In genomic region chr5:54807421-54807820, GRCh38 we compare ENCODE assay signal across 11 cellular contexts.
DNase-seq lines count a peak whose midpoint lies in the region; ATAC-seq, FAIRE-seq and TF ChIP-seq lines count a peak whose summit lies in the region.
"Had no signal": no experiment of that assay in that cellular context is flagged by ENCODE, and none has a peak within 500 bp of the region (broad histone marks: within the 10 kb centered on the region; RNA-seq: fewer than 3 reads in every experiment).

No MANE protein-coding gene starts in this region.

- H4K20me1 ChIP-seq in H9 (ENCODE audit: control insufficient read depth, insufficient read depth, insufficient read length), result no peaks in the 10 kb centered on the region

- H3K27ac Mint-ChIP-seq in Calu3 (ENCODE audit: unreplicated experiment), result peak overlapping the region; percentile 86
- H3K27ac Mint-ChIP-seq in nephron, result peak overlapping the region in 2 of 3 experiments; percentile 13 to 21
- no peak overlapping the region for H3K27ac Mint-ChIP-seq in H9
- H3K27ac Mint-ChIP-seq in T-helper 2 cell treated with Interferon-gamma antibody and Interleukin-4, amounts not matched to agents 5 μg/mL and 100 μg/mL, for 36 hours, result no peak overlapping the region
- H3K27ac Mint-ChIP-seq: CD8-positive, alpha-beta T cell had no signal

- DNase-seq in Calu3 (no peak), RCC 7860 (ENCODE audit: low spot score) (peak; percentile 75), H9 (no peak), NCI-H2227 treated with DMSO at 0.1 percent for 48 hours (lab: John Stamatoyannopoulos, UW) (no peak), GDM1 (lab: John Stamatoyannopoulos, UW) (no peak)
- DNase-seq in T-helper 2 cell treated with Interferon-gamma antibody and Interleukin-4, amounts not matched to agents 5 μg/mL and 100 μg/mL, for 36 hours (ENCODE audit: low spot score), result no peak
- DNase-seq: CD8-positive, alpha-beta T cell; NCI-H526 had no signal

- H4K91ac ChIP-seq in H9 (ENCODE audit: insufficient read length, low read depth, low read length), result no peak overlapping the region

- H3K4me2 ChIP-seq in H9 (ENCODE audit: insufficient read depth, insufficient read length, low read length), result no peak overlapping the region

- no peak overlapping the region for H3K56ac ChIP-seq in H9 (ENCODE audit: insufficient read length, low read depth, low read length)

- no peak overlapping the region for H3K9ac ChIP-seq in H9 (ENCODE audit: extremely low read depth, insufficient read length, low read length)

- H3K4me3 Mint-ChIP-seq in Calu3 (ENCODE audit: low read depth, unreplicated experiment) (no peak overlapping the region), nephron (no peak overlapping the region), H9 (no peak overlapping the region)
- no peak overlapping the region for H3K4me3 Mint-ChIP-seq in T-helper 2 cell treated with Interferon-gamma antibody and Interleukin-4, amounts not matched to agents 5 μg/mL and 100 μg/mL, for 36 hours
- H3K4me3 Mint-ChIP-seq: CD8-positive, alpha-beta T cell; central memory CD8-positive, alpha-beta T cell had no signal

- H3K14ac ChIP-seq in H9 (ENCODE audit: insufficient read depth, low read length), result no peak overlapping the region

- H3K9me3 Mint-ChIP-seq in Calu3 (ENCODE audit: low read depth, unreplicated experiment) (peaks cover 6% of the 10 kb centered on the region), nephron (peaks cover 18% of the 10 kb centered on the region), H9 (peaks cover 23 to 33% of the 10 kb centered on the region in 2 experiments)
- peaks cover 4% of the 10 kb centered on the region for H3K9me3 Mint-ChIP-seq in T-helper 2 cell treated with Interferon-gamma antibody and Interleukin-4, amounts not matched to agents 5 μg/mL and 100 μg/mL, for 36 hours
- H3K9me3 Mint-ChIP-seq: CD8-positive, alpha-beta T cell; central memory CD8-positive, alpha-beta T cell had no signal

- no peak overlapping the region for H2BK15ac ChIP-seq in H9 (ENCODE audit: low read depth, low read length)

- no peak overlapping the region for H4K5ac ChIP-seq in H9 (ENCODE audit: insufficient read length, low read depth, low read length)

- no peak overlapping the region for H3K18ac ChIP-seq in H9 (ENCODE audit: insufficient read length, low read depth, low read length)

- no peak overlapping the region for H2BK20ac ChIP-seq in H9 (ENCODE audit: low read depth, low read length, poor library complexity, severe bottlenecking)

- H2BK120ac ChIP-seq in H9 (ENCODE audit: low read depth, low read length, poor library complexity, severe bottlenecking), result no peak overlapping the region

- H2AFZ ChIP-seq in H9 (ENCODE audit: low read length), result no peak overlapping the region

- no peak overlapping the region for H2BK5ac ChIP-seq in H9 (ENCODE audit: insufficient read length, low read length)

- no CpG with 5 or more reads among the region's 1 CpG for WGBS in H9 (ENCODE audit: extremely low coverage, insufficient read length, low lambda C conversion rate)

- no peaks in the 10 kb centered on the region for H3K27me3 ChIP-seq in H9 (ENCODE audit: insufficient read depth, low read length)

- H3K4me1 Mint-ChIP-seq in Calu3 (ENCODE audit: low read depth, unreplicated experiment), result peaks cover 15% of the 10 kb centered on the region
- H3K4me1 Mint-ChIP-seq in nephron, result peaks cover 18% of the 10 kb centered on the region
- peaks cover 3 to 6% of the 10 kb centered on the region in 2 experiments; a peak in 3 of 4 replicates for H3K4me1 Mint-ChIP-seq in H9
- H3K4me1 Mint-ChIP-seq in T-helper 2 cell treated with Interferon-gamma antibody and Interleukin-4, amounts not matched to agents 5 μg/mL and 100 μg/mL, for 36 hours (ENCODE audit: low read depth), result no peaks in the 10 kb centered on the region
- H3K4me1 Mint-ChIP-seq: central memory CD8-positive, alpha-beta T cell had no signal

- CTCF ChIA-PET in Calu3 (lab: Charles Lee), result interaction anchor here (0.5 to 0.7 kb wide), 3 partner anchors 282 to 497 kb away, joined by 3 read pairs; no protein-coding TSS in a partner anchor

- H3K23ac ChIP-seq in H9 (ENCODE audit: insufficient read length, low read depth, low read length), result no peak overlapping the region

- H3K4ac ChIP-seq in H9 (ENCODE audit: low read depth, low read length), result no peak overlapping the region

- FAIRE-seq in RCC 7860 (lab: Jason Lieb, UNC), result no peak

- H3K27me3 Mint-ChIP-seq in Calu3 (ENCODE audit: unreplicated experiment), result no peaks in the 10 kb centered on the region
- H3K27me3 Mint-ChIP-seq in nephron (ENCODE audit: low read depth), result no peaks in the 10 kb centered on the region
- H3K27me3 Mint-ChIP-seq in H9 (ENCODE audit: low read depth), result 0 out of 2 replicates have a peak, but pooled peaks cover 3% of the 10 kb centered on the region
- H3K27me3 Mint-ChIP-seq in T-helper 2 cell treated with Interferon-gamma antibody and Interleukin-4, amounts not matched to agents 5 μg/mL and 100 μg/mL, for 36 hours (ENCODE audit: low read depth), result peaks cover 2% of the 10 kb centered on the region
- H3K27me3 Mint-ChIP-seq: central memory CD8-positive, alpha-beta T cell had no signal

- intact Hi-C loops in Calu3 (cut with micrococcal nuclease; ENCODE audit: unreplicated experiment), result loop anchor here (1.0 to 5.0 kb wide), 2 partner anchors 28 to 105 kb away; no protein-coding TSS in a partner anchor

- no peaks in the 10 kb centered on the region; the same call in 1 of the 2 replicates for H3K4me1 ChIP-seq in H9 (ENCODE audit: insufficient read depth, low read length)

- no peaks in the 10 kb centered on the region for H3K79me2 ChIP-seq in H9 (ENCODE audit: insufficient read depth, low read length)

- H3T11ph ChIP-seq in H9 (ENCODE audit: low read length), result no peak overlapping the region

- H2BK12ac ChIP-seq in H9 (ENCODE audit: insufficient read length, low read depth, low read length), result no peak overlapping the region

- H3K36me3 Mint-ChIP-seq in Calu3 (ENCODE audit: insufficient read depth, unreplicated experiment) (no peaks in the 10 kb centered on the region), nephron (ENCODE audit: low read depth) (no peaks in the 10 kb centered on the region), H9 (ENCODE audit: insufficient read depth in 1 of 3, low read depth in 3 of 3) (peaks cover 10 to 23% (median 21%) of the 10 kb centered on the region in 3 experiments)
- peaks cover 2% of the 10 kb centered on the region for H3K36me3 Mint-ChIP-seq in T-helper 2 cell treated with Interferon-gamma antibody and Interleukin-4, amounts not matched to agents 5 μg/mL and 100 μg/mL, for 36 hours (ENCODE audit: low read depth)
- H3K36me3 Mint-ChIP-seq: CD8-positive, alpha-beta T cell had no signal

- H3K27ac ChIP-seq in H9 (ENCODE audit: insufficient read length, low read depth, low read length), result no peak overlapping the region

- peak; percentile 76 for ATAC-seq in esophagus mucosa
- ATAC-seq: CD8-positive, alpha-beta T cell had no signal

- H4K8ac ChIP-seq in H9 (replicated peaks; ENCODE audit: insufficient read length, low read depth, low read length), result no peak overlapping the region

- H3K79me1 ChIP-seq in H9 (ENCODE audit: insufficient read depth, low read depth, low read length, poor library complexity, severe bottlenecking), result no peaks in the 10 kb centered on the region

- H3K23me2 ChIP-seq in H9 (ENCODE audit: insufficient read length, low read depth, low read length, poor library complexity, severe bottlenecking), result peaks cover 3% of the 10 kb centered on the region

- no TSS peak for BruUV-seq in Calu3 (replicated peaks; lab: Mats Ljungman, UMichigan)

- no peak for TF ChIP-seq CTCF in Calu3 (IDR thresholded peaks at IDR 0.05; ENCODE audit: unreplicated experiment)
- TF ChIP-seq CTCF in nephron (IDR thresholded peaks at IDR 0.05; ENCODE audit: unreplicated experiment in 3 of 3), result no peak
- TF ChIP-seq CTCF in H9 (conservative IDR thresholded peaks at IDR 0.05), result no peak

- H2AK5ac ChIP-seq in H9 (ENCODE audit: insufficient read length, low read length), result no peak overlapping the region

- H3K9me3 ChIP-seq in H9 (ENCODE audit: control insufficient read depth, low read depth, low read length), result peaks cover 9% of the 10 kb centered on the region

Comparison
In these comparisons a context has a peak if more than half of its experiments do, and no peak if none do; other contexts are left out.
1. H3K27ac Mint-ChIP-seq: peak in Calu3 (single experiment) and nephron (2 of 3); none in H9 (0 of 3) and T-helper 2 cell treated with Interferon-gamma antibody and Interleukin-4, amounts not matched to agents 5 μg/mL and 100 μg/mL, for 36 hours (single experiment).